Comparison of ENCODE assay signal across 27 cellular contexts in genomic region chr1:178875936-178876335, GRCh38. TPM values are rescaled to one million over a fixed set of nuclear protein-coding genes. Genes with fewer than 3 reads are reported as not detected.
DNase-seq lines count a peak whose midpoint lies in the region; ATAC-seq and TF ChIP-seq lines count a peak whose summit lies in the region.
"Had no signal": no experiment of that assay in that cellular context is flagged by ENCODE, and none has a peak within 500 bp of the region (broad histone marks: within the 10 kb centered on the region; RNA-seq: fewer than 3 reads in every experiment).

No MANE protein-coding gene starts in this region.

- ATAC-seq in activated B cell treated with CpG ODN at 0.5 μM for 24 hours (ENCODE audit: low read depth) = no peak
- peak; percentile 32 for ATAC-seq in foreskin keratinocyte
- ATAC-seq in GM18511 (IDR thresholded peaks at IDR 0.05; ENCODE audit: unreplicated experiment) = no peak
- no peak for ATAC-seq in GM18519 (IDR thresholded peaks at IDR 0.05; ENCODE audit: low FRiP score, unreplicated experiment)
- ATAC-seq: HepG2, Panc1 had no signal

- H3K27ac Mint-ChIP-seq in MCF 10A (ENCODE audit: low read depth, unreplicated experiment) (no peak overlapping the region), activated B cell treated with CpG ODN at 0.5 μM for 24 hours (peak overlapping the region; percentile 57)
- H3K27ac Mint-ChIP-seq: CD4-positive, alpha-beta T cell had no signal

- POLR2A ChIA-PET in MCF 10A (lab: Yijun Ruan, JAX) = interaction anchor here (1.3 kb wide), 1 partner anchor 26 kb away, joined by 4 read pairs; no protein-coding TSS in a partner anchor
- POLR2A ChIA-PET in activated B cell treated with CpG ODN at 0.5 μM for 24 hours (lab: Charles Lee) = no interaction called here

- no peaks in the 10 kb centered on the region for H3K27me3 Mint-ChIP-seq in MCF 10A (ENCODE audit: insufficient read depth, unreplicated experiment)
- H3K27me3 Mint-ChIP-seq in activated B cell treated with CpG ODN at 0.5 μM for 24 hours = no peaks in the 10 kb centered on the region
- H3K27me3 Mint-ChIP-seq: CD4-positive, alpha-beta T cell had no signal

- no peak overlapping the region for H3K4me3 Mint-ChIP-seq in MCF 10A (ENCODE audit: unreplicated experiment)
- H3K4me3 Mint-ChIP-seq in activated B cell treated with CpG ODN at 0.5 μM for 24 hours = no peak overlapping the region
- H3K4me3 Mint-ChIP-seq: CD4-positive, alpha-beta T cell had no signal

- no peaks in the 10 kb centered on the region for H3K36me3 ChIP-seq in breast epithelium
- H3K36me3 ChIP-seq: BLaER1 treated with 17β-estradiol and CSF1 and Interleukin-3, amounts not matched to agents 10 nM and 100 nM had no signal

- TF ChIP-seq POLR2A in breast epithelium (IDR thresholded peaks at IDR 0.05) = no peak

- TF ChIP-seq CTCF in MCF 10A (IDR thresholded peaks at IDR 0.05; ENCODE audit: unreplicated experiment) = no peak
- TF ChIP-seq CTCF in breast epithelium (IDR thresholded peaks at IDR 0.05) = no peak
- no peak for TF ChIP-seq CTCF in activated B cell treated with CpG ODN at 0.5 μM for 24 hours (IDR thresholded peaks at IDR 0.05)
- TF ChIP-seq CTCF in foreskin keratinocyte (conservative IDR thresholded peaks at IDR 0.05) = no peak

- H3K27me3 ChIP-seq in breast epithelium = no peaks in the 10 kb centered on the region
- no peaks in the 10 kb centered on the region for H3K27me3 ChIP-seq in foreskin keratinocyte
- H3K27me3 ChIP-seq: BLaER1 treated with 17β-estradiol and CSF1 and Interleukin-3, amounts not matched to agents 10 nM and 100 nM; MG63 had no signal

- CTCF ChIA-PET in MCF 10A (lab: Yijun Ruan, JAX) (interaction anchor here (0.9 kb wide), 1 partner anchor 12 kb away, joined by 3 read pairs; no protein-coding TSS in a partner anchor), activated B cell treated with CpG ODN at 0.5 μM for 24 hours (lab: Charles Lee) (no interaction called here)

- no peaks in the 10 kb centered on the region for H3K9me3 ChIP-seq in breast epithelium
- H3K9me3 ChIP-seq: BLaER1 treated with 17β-estradiol and CSF1 and Interleukin-3, amounts not matched to agents 10 nM and 100 nM; MG63 had no signal

- no peak overlapping the region for H3K4me3 ChIP-seq in breast epithelium
- H3K4me3 ChIP-seq: BLaER1 treated with 17β-estradiol and CSF1 and Interleukin-3, amounts not matched to agents 10 nM and 100 nM; GM23248; MG63 had no signal

- H3K9me3 Mint-ChIP-seq in MCF 10A (ENCODE audit: unreplicated experiment) (no peaks in the 10 kb centered on the region), activated B cell treated with CpG ODN at 0.5 μM for 24 hours (no peaks in the 10 kb centered on the region)
- H3K9me3 Mint-ChIP-seq: CD4-positive, alpha-beta T cell had no signal

- H3K4me1 Mint-ChIP-seq in MCF 10A (ENCODE audit: insufficient read depth, unreplicated experiment) = no peaks in the 10 kb centered on the region
- peaks cover 18% of the 10 kb centered on the region for H3K4me1 Mint-ChIP-seq in activated B cell treated with CpG ODN at 0.5 μM for 24 hours

- DNase-seq in MCF 10A (ENCODE audit: unreplicated experiment) = peak; percentile 6
- DNase-seq in breast epithelium (ENCODE audit: low spot score in 2 of 2) = no peak
- no peak for DNase-seq in activated B cell treated with CpG ODN at 0.5 μM for 24 hours
- peak; percentile 1 to 18 for DNase-seq in foreskin keratinocyte
- DNase-seq in HK-2 (ENCODE audit: unreplicated experiment) = no peak
- DNase-seq in posterior vena cava (ENCODE audit: low spot score) = no peak
- DNase-seq: CD4-positive, alpha-beta T cell; DMS53; GM23248; H7; KBM-7; MG63; NCI-H1048; NCI-H1417; NCI-H187; NCI-H2081 treated with DMSO at 0.1 percent for 48 hours; NCI-H526 treated with DMSO at 0.1 percent for 48 hours; SHP77 had no signal

- no peak overlapping the region for H3K27ac ChIP-seq in breast epithelium
- H3K27ac ChIP-seq in foreskin keratinocyte = no peak overlapping the region
- H3K27ac ChIP-seq: BLaER1 treated with 17β-estradiol and CSF1 and Interleukin-3, amounts not matched to agents 10 nM and 100 nM; GM23248; RWPE1 had no signal

- intact Hi-C loops in MCF 10A (cut with micrococcal nuclease) (no loop called here), breast epithelium (cut with DNase I; ENCODE audit: low total_unique reads) (no loop called here), activated B cell treated with CpG ODN at 0.5 μM for 24 hours (cut with micrococcal nuclease) (loop anchor here (2.0 kb wide), 1 partner anchor 17 kb away; no protein-coding TSS in a partner anchor), posterior vena cava (cut with DNase I) (no loop called here)

- H3K4me1 ChIP-seq in breast epithelium = no peaks in the 10 kb centered on the region
- H3K4me1 ChIP-seq in foreskin keratinocyte = no peaks in the 10 kb centered on the region
- H3K4me1 ChIP-seq: BLaER1 treated with 17β-estradiol and CSF1 and Interleukin-3, amounts not matched to agents 10 nM and 100 nM had no signal

- H3K36me3 Mint-ChIP-seq in MCF 10A (ENCODE audit: insufficient read depth, unreplicated experiment) (no peaks in the 10 kb centered on the region), activated B cell treated with CpG ODN at 0.5 μM for 24 hours (ENCODE audit: low read depth) (peaks cover 72% of the 10 kb centered on the region)

- BruUV-seq in MCF 10A (replicated peaks; lab: Mats Ljungman, UMichigan) = no TSS peak

RNA-seq across cellular contexts. Expression of gene ANGPTL1, which starts 5.1 kb away (rescaled TPM):
- total RNA-seq in MCF 10A (2022) (not detected in 2 replicates), breast epithelium (100 to 1,000 TPM in 1 of 3 donors, 10 to 100 TPM in 2; 25.2 to 137 (median 30.2) TPM), activated B cell treated with CpG ODN at 0.5 μM for 24 hours (not detected in 2 replicates), foreskin keratinocyte (not detected in 2 replicates), posterior vena cava (100 to 1,000 TPM in 1 of 2 donors, 10 to 100 TPM in 1; 63.8 to 280 TPM)
- not detected in 2 replicates for polyA plus RNA-seq in foreskin keratinocyte
- total RNA-seq: CD4-positive, alpha-beta T cell; Daoy; G401; H7; HT1080 had no signal

Comparison
In these comparisons a context has a peak if more than half of its experiments do, and no peak if none do; other contexts are left out.
1. DNase-seq: peak in MCF 10A (single experiment) and foreskin keratinocyte (2 of 2); none in breast epithelium (0 of 2), activated B cell treated with CpG ODN at 0.5 μM for 24 hours (single experiment), HK-2 (single experiment) and posterior vena cava (single experiment).
2. RNA of gene ANGPTL1, which starts 5.1 kb away (total RNA-seq): 63.8 to 280 TPM in posterior vena cava and 25.2 to 137 TPM in breast epithelium; not detected in MCF 10A, not detected in activated B cell treated with CpG ODN at 0.5 μM for 24 hours and not detected in foreskin keratinocyte; every median in the first group is over 10 times any median in the second.